ENCODE assay signal across 16 cellular contexts in the genomic region with DNA sequence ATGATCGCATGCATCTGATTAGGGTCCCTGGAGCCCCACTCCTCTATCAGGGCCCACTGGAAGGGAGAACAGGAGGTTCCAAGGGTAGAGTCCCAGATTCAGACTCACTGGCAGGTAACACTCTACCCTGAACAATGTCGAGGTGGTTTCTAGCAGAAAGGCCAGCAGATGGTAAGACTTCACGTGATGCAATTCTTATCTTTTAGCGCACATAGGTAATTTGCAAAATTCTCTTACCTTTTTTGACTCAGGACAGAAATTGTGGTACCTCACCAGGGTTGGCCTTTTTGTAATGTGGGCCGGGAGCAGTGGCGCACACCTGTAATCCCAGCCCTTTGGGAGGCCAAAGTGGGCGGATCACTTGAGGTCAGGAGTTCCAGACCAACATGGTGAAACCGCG.
A peak's percentile ranks its signal among the peaks of the same experiment; 100 is the strongest.
DNase-seq lines count a peak whose midpoint lies in the region; ATAC-seq and TF ChIP-seq lines count a peak whose summit lies in the region.
"Had no signal": no experiment of that assay in that cellular context is flagged by ENCODE, and none has a peak within 500 bp of the region (broad histone marks: within the 10 kb centered on the region; RNA-seq: fewer than 3 reads in every experiment).

No MANE protein-coding gene starts in this region.

- peaks cover 6% of the 10 kb centered on the region for H3K9me3 Mint-ChIP-seq in activated CD4-positive, alpha-beta T cell treated with anti-CD3 and anti-CD28 coated beads, Interleukin-2, amount 10 ng/mL, durations not matched to agents 24 days and 14 days
- no peaks in the 10 kb centered on the region for H3K9me3 Mint-ChIP-seq in dendritic cell treated with granulocyte-macrophage colony-stimulating factor and Interleukin-4, amounts not matched to agents 40 ng/mL and 50 ng/mL, for 4 days
- H3K9me3 Mint-ChIP-seq: effector memory CD8-positive, alpha-beta T cell had no signal

- H3K4me1 ChIP-seq in HUES6 (ENCODE audit: control insufficient read depth, insufficient read depth, low read length) (peaks cover 21% of the 10 kb centered on the region), trophoblast cell (ENCODE audit: control insufficient read depth in 1 of 2, insufficient read depth in 2 of 2, low read length in 2 of 2) (peaks cover 7% of the 10 kb centered on the region in 2 experiments)
- H3K4me1 ChIP-seq: uterus had no signal

- peak overlapping the region; percentile 25 for H3K27ac Mint-ChIP-seq in activated CD4-positive, alpha-beta T cell treated with anti-CD3 and anti-CD28 coated beads, Interleukin-2, amount 10 ng/mL, durations not matched to agents 24 days and 14 days
- H3K27ac Mint-ChIP-seq in dendritic cell treated with granulocyte-macrophage colony-stimulating factor and Interleukin-4, amounts not matched to agents 40 ng/mL and 50 ng/mL, for 4 days, result peak overlapping the region; percentile 74
- H3K27ac Mint-ChIP-seq: effector memory CD8-positive, alpha-beta T cell had no signal

- H2AK5ac ChIP-seq in trophoblast cell (ENCODE audit: low read length), result no peak overlapping the region

- no peak overlapping the region for H3K14ac ChIP-seq in trophoblast cell (ENCODE audit: low read length)

- intact Hi-C loops in activated CD4-positive, alpha-beta T cell treated with anti-CD3 and anti-CD28 coated beads, Interleukin-2, amount 10 ng/mL, durations not matched to agents 24 days and 14 days (cut with micrococcal nuclease), result loop anchor here (5.0 kb wide), 1 partner anchor 806 kb away; no protein-coding TSS in a partner anchor
- intact Hi-C loops in dendritic cell treated with granulocyte-macrophage colony-stimulating factor and Interleukin-4, amounts not matched to agents 40 ng/mL and 50 ng/mL, for 4 days (cut with micrococcal nuclease), result loop anchor here (10.0 kb wide), 1 partner anchor 47 kb away; no protein-coding TSS in a partner anchor

- H2AFZ ChIP-seq in trophoblast cell (ENCODE audit: insufficient read depth, low read length, poor library complexity), result no peak overlapping the region

- H3K4ac ChIP-seq in trophoblast cell (ENCODE audit: low read depth, low read length), result no peak overlapping the region

- H3K36me3 Mint-ChIP-seq in activated CD4-positive, alpha-beta T cell treated with anti-CD3 and anti-CD28 coated beads, Interleukin-2, amount 10 ng/mL, durations not matched to agents 24 days and 14 days (ENCODE audit: low read depth), result no peaks in the 10 kb centered on the region
- H3K36me3 Mint-ChIP-seq in dendritic cell treated with granulocyte-macrophage colony-stimulating factor and Interleukin-4, amounts not matched to agents 40 ng/mL and 50 ng/mL, for 4 days (ENCODE audit: low read depth), result no peaks in the 10 kb centered on the region
- H3K36me3 Mint-ChIP-seq: brain had no signal

- no peak for TF ChIP-seq POLR2A in GM18505 (IDR thresholded peaks at IDR 0.05; ENCODE audit: borderline replicate concordance, extremely low read depth, insufficient read depth, insufficient read length)

- H3K27me3 Mint-ChIP-seq in activated CD4-positive, alpha-beta T cell treated with anti-CD3 and anti-CD28 coated beads, Interleukin-2, amount 10 ng/mL, durations not matched to agents 24 days and 14 days, result peaks cover 2% of the 10 kb centered on the region
- no peaks in the 10 kb centered on the region for H3K27me3 Mint-ChIP-seq in dendritic cell treated with granulocyte-macrophage colony-stimulating factor and Interleukin-4, amounts not matched to agents 40 ng/mL and 50 ng/mL, for 4 days

- no peaks in the 10 kb centered on the region for H3K79me2 ChIP-seq in trophoblast cell (ENCODE audit: control insufficient read depth, insufficient read depth, low read length, poor library complexity)

- H3K4me1 Mint-ChIP-seq in activated CD4-positive, alpha-beta T cell treated with anti-CD3 and anti-CD28 coated beads, Interleukin-2, amount 10 ng/mL, durations not matched to agents 24 days and 14 days, result peaks cover 38% of the 10 kb centered on the region
- H3K4me1 Mint-ChIP-seq in dendritic cell treated with granulocyte-macrophage colony-stimulating factor and Interleukin-4, amounts not matched to agents 40 ng/mL and 50 ng/mL, for 4 days (ENCODE audit: low read depth), result peaks cover 49% of the 10 kb centered on the region

- no CpG with 5 or more reads among the region's 9 CpGs for WGBS in trophoblast cell (ENCODE audit: extremely low coverage, insufficient coverage, insufficient read length)

- no peak overlapping the region for H2BK5ac ChIP-seq in trophoblast cell (ENCODE audit: low read depth, low read length, poor library complexity)

- DNase-seq in activated CD4-positive, alpha-beta T cell treated with anti-CD3 and anti-CD28 coated beads, Interleukin-2, amount 10 ng/mL, durations not matched to agents 24 days and 14 days, result no peak
- no peak for DNase-seq in activated CD4-positive, alpha-beta T cell treated with anti-CD3 and anti-CD28 coated beads, Interleukin-2, amount 50 U/mL, for 48 hours
- DNase-seq in trophoblast cell (peak; percentile 25 to 75), HUDEP-2 (lab: John Stamatoyannopoulos, UW; ENCODE audit: unreplicated experiment in 76 of 76) (no peak)
- DNase-seq in effector CD4-positive, alpha-beta T cell, result no peak
- DNase-seq: effector memory CD8-positive, alpha-beta T cell; esophagus squamous epithelium; NCI-H1105; NCI-H2107; NCI-H524; uterus had no signal

- H2BK12ac ChIP-seq in trophoblast cell (ENCODE audit: low read length), result no peak overlapping the region

- no peak overlapping the region for H4K12ac ChIP-seq in trophoblast cell (ENCODE audit: low read depth, low read length)

- H3K79me1 ChIP-seq in trophoblast cell (ENCODE audit: low read length), result no peaks in the 10 kb centered on the region

- H4K91ac ChIP-seq in trophoblast cell (ENCODE audit: low read depth, low read length), result no peak overlapping the region

- H3K18ac ChIP-seq in trophoblast cell (ENCODE audit: low read length), result no peak overlapping the region

- H3K36me3 ChIP-seq in HUES6 (ENCODE audit: control insufficient read depth, insufficient read depth, low read length) (no peaks in the 10 kb centered on the region), trophoblast cell (ENCODE audit: control insufficient read depth in 1 of 2, insufficient read depth in 2 of 2, low read length in 2 of 2) (no peaks in the 10 kb centered on the region)
- H3K36me3 ChIP-seq: esophagus squamous epithelium, uterus had no signal

- H3K27ac ChIP-seq in HUES6 (ENCODE audit: low read depth, low read length) (peak overlapping the region; percentile 26; the same call in 1 of the 2 replicates), trophoblast cell (ENCODE audit: low read depth, low read length) (no peak overlapping the region)
- H3K27ac ChIP-seq: esophagus squamous epithelium, uterus had no signal

- H3K4me3 ChIP-seq in HUES6 (ENCODE audit: low read depth, low read length) (peak overlapping the region; percentile 24), trophoblast cell (ENCODE audit: low read depth, low read length) (no peak overlapping the region)
- H3K4me3 ChIP-seq: uterus had no signal

- H3K9me3 ChIP-seq in HUES6 (ENCODE audit: control insufficient read depth, insufficient read depth, low read depth, low read length) (no peaks in the 10 kb centered on the region), trophoblast cell (ENCODE audit: insufficient read depth, low read depth, low read length) (no peaks in the 10 kb centered on the region)
- H3K9me3 ChIP-seq: esophagus squamous epithelium, uterus had no signal

- H3K27me3 ChIP-seq in HUES6 (ENCODE audit: control insufficient read depth, insufficient read depth, low read length) (no peaks in the 10 kb centered on the region), trophoblast cell (ENCODE audit: insufficient read depth, low read length) (no peaks in the 10 kb centered on the region)
- H3K27me3 ChIP-seq: esophagus squamous epithelium, uterus had no signal

- no peak overlapping the region for H2BK120ac ChIP-seq in trophoblast cell (ENCODE audit: insufficient read depth, low read length, poor library complexity)

- H3K4me3 Mint-ChIP-seq in activated CD4-positive, alpha-beta T cell treated with anti-CD3 and anti-CD28 coated beads, Interleukin-2, amount 10 ng/mL, durations not matched to agents 24 days and 14 days, result peak overlapping the region; percentile 35
- no peak overlapping the region for H3K4me3 Mint-ChIP-seq in dendritic cell treated with granulocyte-macrophage colony-stimulating factor and Interleukin-4, amounts not matched to agents 40 ng/mL and 50 ng/mL, for 4 days
- H3K4me3 Mint-ChIP-seq: effector memory CD8-positive, alpha-beta T cell had no signal

- H3K23ac ChIP-seq in trophoblast cell (ENCODE audit: low read length), result no peak overlapping the region

- H4K8ac ChIP-seq in trophoblast cell (ENCODE audit: low read depth, low read length), result no peak overlapping the region

- no peak for ATAC-seq in GM18505 (IDR thresholded peaks at IDR 0.05; ENCODE audit: unreplicated experiment)
- ATAC-seq: effector memory CD8-positive, alpha-beta T cell; left lobe of liver had no signal

- H3K9ac ChIP-seq in HUES6 (ENCODE audit: low read length) (peak overlapping the region; percentile 7), trophoblast cell (ENCODE audit: low read length) (no peak overlapping the region)

- H3K4me2 ChIP-seq in trophoblast cell (ENCODE audit: low read length), result no peak overlapping the region

Comparison
In these comparisons a context has a peak if more than half of its experiments do, and no peak if none do; other contexts are left out.
1. DNase-seq: peak in trophoblast cell (2 of 2); none in activated CD4-positive, alpha-beta T cell treated with anti-CD3 and anti-CD28 coated beads, Interleukin-2, amount 10 ng/mL, durations not matched to agents 24 days and 14 days (single experiment), activated CD4-positive, alpha-beta T cell treated with anti-CD3 and anti-CD28 coated beads, Interleukin-2, amount 50 U/mL, for 48 hours (0 of 2), HUDEP-2 (0 of 76) and effector CD4-positive, alpha-beta T cell (single experiment).